ENCODE assay signal across 14 cellular contexts in the genomic region with DNA sequence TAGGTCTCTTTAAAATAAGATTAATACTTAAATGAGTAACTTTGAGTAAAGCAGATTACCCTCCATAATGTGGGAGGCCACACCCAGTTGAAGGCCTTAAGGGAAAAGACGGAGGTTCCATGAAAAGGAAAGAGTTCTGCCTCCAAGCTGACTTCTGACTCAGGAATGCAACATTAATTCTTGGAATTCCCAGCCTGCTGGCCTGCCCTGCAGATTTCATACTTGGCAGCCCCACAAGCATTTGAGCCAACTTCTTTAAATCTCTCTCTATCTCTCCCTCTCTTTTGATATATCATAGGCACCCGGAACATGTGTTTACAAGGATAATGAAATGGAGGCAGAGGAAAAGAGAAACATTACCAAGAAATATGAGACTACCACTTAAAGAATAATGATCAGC.
DNase-seq lines count a peak whose midpoint lies in the region; ATAC-seq, FAIRE-seq and TF ChIP-seq lines count a peak whose summit lies in the region.
"Had no signal": no experiment of that assay in that cellular context is flagged by ENCODE, and none has a peak within 500 bp of the region (broad histone marks: within the 10 kb centered on the region; RNA-seq: fewer than 3 reads in every experiment).

No MANE protein-coding gene starts in this region.

- H3K79me2 ChIP-seq in astrocyte (ENCODE audit: insufficient read depth, low read length) = no peaks in the 10 kb centered on the region

- no peaks in the 10 kb centered on the region for H3K27me3 Mint-ChIP-seq in astrocyte (ENCODE audit: low read depth, unreplicated experiment)
- no peaks in the 10 kb centered on the region for H3K27me3 Mint-ChIP-seq in activated CD8-positive, alpha-beta memory T cell treated with anti-CD3 and anti-CD28 coated beads, Interleukin-2, amount 10 ng/mL, durations not matched to agents 7 days and 5 days
- H3K27me3 Mint-ChIP-seq: stimulated activated memory B cell treated with anti-CD40 and anti-IgM and Interleukin-4, amounts not matched to agents 10 μg/mL and 1 μg/mL and 100 μg/mL, for 72 hours had no signal

- no peak for TF ChIP-seq CTCF in cardiac muscle cell (IDR thresholded peaks at IDR 0.05; ENCODE audit: low read depth, low read length)
- TF ChIP-seq CTCF in astrocyte (IDR thresholded peaks at IDR 0.05; ENCODE audit: insufficient read depth, low read depth, low read length) = no peak
- TF ChIP-seq CTCF in suprapubic skin (IDR thresholded peaks at IDR 0.05) = no peak
- no peak for TF ChIP-seq CTCF in GM20000 (IDR thresholded peaks at IDR 0.05; ENCODE audit: extremely low read depth, missing control alignments)

- no peak for TF ChIP-seq POLR2A in suprapubic skin (IDR thresholded peaks at IDR 0.05)

- intact Hi-C loops in cardiac septum (cut with DNase I) = no loop called here

- TF ChIP-seq EP300 in suprapubic skin (IDR thresholded peaks at IDR 0.05) = no peak

- H3K27me3 ChIP-seq in cardiac muscle cell = no peaks in the 10 kb centered on the region
- no peaks in the 10 kb centered on the region for H3K27me3 ChIP-seq in astrocyte (ENCODE audit: insufficient read depth, low read length)
- H3K27me3 ChIP-seq in suprapubic skin = no peaks in the 10 kb centered on the region
- H3K27me3 ChIP-seq: BLaER1, heart left ventricle had no signal

- H3K27ac ChIP-seq in cardiac muscle cell (no peak overlapping the region), astrocyte (ENCODE audit: low read depth, low read length) (peak overlapping the region; percentile 69), suprapubic skin (no peak overlapping the region)
- H3K27ac ChIP-seq: BLaER1, heart left ventricle had no signal

- H3K9me3 Mint-ChIP-seq in astrocyte (ENCODE audit: unreplicated experiment) = no peaks in the 10 kb centered on the region
- H3K9me3 Mint-ChIP-seq in activated CD8-positive, alpha-beta memory T cell treated with anti-CD3 and anti-CD28 coated beads, Interleukin-2, amount 10 ng/mL, durations not matched to agents 7 days and 5 days (ENCODE audit: low read depth) = peaks cover 4% of the 10 kb centered on the region

- peak overlapping the region; percentile 97 for H3K27ac Mint-ChIP-seq in astrocyte (ENCODE audit: unreplicated experiment)
- no peak overlapping the region for H3K27ac Mint-ChIP-seq in activated CD8-positive, alpha-beta memory T cell treated with anti-CD3 and anti-CD28 coated beads, Interleukin-2, amount 10 ng/mL, durations not matched to agents 7 days and 5 days
- H3K27ac Mint-ChIP-seq: stimulated activated memory B cell treated with anti-CD40 and anti-IgM and Interleukin-4, amounts not matched to agents 10 μg/mL and 1 μg/mL and 100 μg/mL, for 72 hours; T-helper 1 cell treated with Interleukin-12 subunit alpha and Interleukin-12 subunit beta and Interleukin-4 antibody, amounts not matched to agents 30 μg/mL and 1 μg/mL, for 36 hours had no signal

- no peaks in the 10 kb centered on the region for H4K20me1 ChIP-seq in astrocyte (ENCODE audit: insufficient read depth, low read length)
- H4K20me1 ChIP-seq: BLaER1 had no signal

- FAIRE-seq in astrocyte (lab: Jason Lieb, UNC) = peak; percentile 82

- H3K9ac ChIP-seq in astrocyte (ENCODE audit: low read length) = no peak overlapping the region
- H3K9ac ChIP-seq: BLaER1 had no signal

- H3K4me1 Mint-ChIP-seq in astrocyte (ENCODE audit: low read depth, unreplicated experiment) = peaks cover 38% of the 10 kb centered on the region
- no peaks in the 10 kb centered on the region for H3K4me1 Mint-ChIP-seq in activated CD8-positive, alpha-beta memory T cell treated with anti-CD3 and anti-CD28 coated beads, Interleukin-2, amount 10 ng/mL, durations not matched to agents 7 days and 5 days
- H3K4me1 Mint-ChIP-seq: stimulated activated memory B cell treated with anti-CD40 and anti-IgM and Interleukin-4, amounts not matched to agents 10 μg/mL and 1 μg/mL and 100 μg/mL, for 72 hours had no signal

- no peaks in the 10 kb centered on the region for H3K36me3 Mint-ChIP-seq in astrocyte (ENCODE audit: low read depth, unreplicated experiment)
- no peaks in the 10 kb centered on the region for H3K36me3 Mint-ChIP-seq in activated CD8-positive, alpha-beta memory T cell treated with anti-CD3 and anti-CD28 coated beads, Interleukin-2, amount 10 ng/mL, durations not matched to agents 7 days and 5 days
- H3K36me3 Mint-ChIP-seq: stimulated activated memory B cell treated with anti-CD40 and anti-IgM and Interleukin-4, amounts not matched to agents 10 μg/mL and 1 μg/mL and 100 μg/mL, for 72 hours had no signal

- H3K4me3 ChIP-seq in cardiac muscle cell = no peak overlapping the region
- no peak overlapping the region for H3K4me3 ChIP-seq in astrocyte (ENCODE audit: insufficient read depth, low read depth, low read length)
- no peak overlapping the region for H3K4me3 ChIP-seq in suprapubic skin
- H3K4me3 ChIP-seq: BLaER1, heart left ventricle had no signal

- H3K36me3 ChIP-seq in cardiac muscle cell = no peaks in the 10 kb centered on the region
- no peaks in the 10 kb centered on the region for H3K36me3 ChIP-seq in astrocyte (ENCODE audit: insufficient read depth, low read length)
- H3K36me3 ChIP-seq in suprapubic skin = no peaks in the 10 kb centered on the region
- H3K36me3 ChIP-seq: BLaER1, heart left ventricle had no signal

- no peak for ATAC-seq in activated CD8-positive, alpha-beta memory T cell treated with anti-CD3 and anti-CD28 coated beads, Interleukin-2, amount 10 ng/mL, durations not matched to agents 7 days and 5 days
- ATAC-seq: stimulated activated memory B cell treated with anti-CD40 and anti-IgM and Interleukin-4, amounts not matched to agents 10 μg/mL and 1 μg/mL and 100 μg/mL, for 72 hours had no signal

- H3K4me1 ChIP-seq in cardiac muscle cell (ENCODE audit: low read depth) = no peaks in the 10 kb centered on the region
- peaks cover 33% of the 10 kb centered on the region for H3K4me1 ChIP-seq in astrocyte (ENCODE audit: insufficient read depth, low read length)
- H3K4me1 ChIP-seq in suprapubic skin = peaks cover 7% of the 10 kb centered on the region
- H3K4me1 ChIP-seq: BLaER1 had no signal

- H3K9me3 ChIP-seq in cardiac muscle cell (ENCODE audit: low read depth) (no peaks in the 10 kb centered on the region), astrocyte (ENCODE audit: insufficient read depth, low read depth, low read length) (no peaks in the 10 kb centered on the region), suprapubic skin (no peaks in the 10 kb centered on the region)
- H3K9me3 ChIP-seq: BLaER1 had no signal

- CTCF ChIA-PET in activated CD8-positive, alpha-beta memory T cell treated with anti-CD3 and anti-CD28 coated beads, Interleukin-2, amount 10 ng/mL, durations not matched to agents 7 days and 5 days (lab: Charles Lee) = no interaction called here

- peak overlapping the region; percentile 65 for H2AFZ ChIP-seq in astrocyte (ENCODE audit: low read depth, low read length)

- DNase-seq in cardiac muscle cell (ENCODE audit: low read depth in 1 of 2, low spot score in 1 of 2) = peak; percentile 33 to 95
- DNase-seq in cardiac septum (ENCODE audit: low spot score) = no peak
- DNase-seq in astrocyte (ENCODE audit: low read depth) = peak; percentile 97
- DNase-seq in iPS-NIHi7 (ENCODE audit: extremely low spot score) = peak; percentile 22
- no peak for DNase-seq in suprapubic skin (ENCODE audit: low spot score in 2 of 2)
- no peak for DNase-seq in occipital lobe (lab: John Stamatoyannopoulos, UW)
- DNase-seq in GM20000 (ENCODE audit: low spot score) = no peak
- DNase-seq in activated CD8-positive, alpha-beta memory T cell treated with anti-CD3 and anti-CD28 coated beads, Interleukin-2, amount 10 ng/mL, durations not matched to agents 7 days and 5 days = no peak
- DNase-seq: heart left ventricle, NCI-H1417, retina had no signal

- peak overlapping the region; percentile 41 for H3K4me2 ChIP-seq in astrocyte (ENCODE audit: low read length)
- H3K4me2 ChIP-seq: BLaER1 had no signal

- WGBS in suprapubic skin = 9% methylated on average over 2 of the region's 2 CpGs

- no peak overlapping the region for H3K4me3 Mint-ChIP-seq in astrocyte (ENCODE audit: unreplicated experiment)
- no peak overlapping the region for H3K4me3 Mint-ChIP-seq in activated CD8-positive, alpha-beta memory T cell treated with anti-CD3 and anti-CD28 coated beads, Interleukin-2, amount 10 ng/mL, durations not matched to agents 7 days and 5 days
- H3K4me3 Mint-ChIP-seq: stimulated activated memory B cell treated with anti-CD40 and anti-IgM and Interleukin-4, amounts not matched to agents 10 μg/mL and 1 μg/mL and 100 μg/mL, for 72 hours; T-helper 1 cell treated with Interleukin-12 subunit alpha and Interleukin-12 subunit beta and Interleukin-4 antibody, amounts not matched to agents 30 μg/mL and 1 μg/mL, for 36 hours had no signal

Comparison
In these comparisons a context has a peak if more than half of its experiments do, and no peak if none do; other contexts are left out.
1. DNase-seq: peak in cardiac muscle cell (2 of 2), astrocyte (single experiment) and iPS-NIHi7 (single experiment); none in cardiac septum (single experiment), suprapubic skin (0 of 2), occipital lobe (single experiment), GM20000 (single experiment) and activated CD8-positive, alpha-beta memory T cell treated with anti-CD3 and anti-CD28 coated beads, Interleukin-2, amount 10 ng/mL, durations not matched to agents 7 days and 5 days (single experiment).